4 cellular contexts compared by ENCODE assay signal in the genomic region with DNA sequence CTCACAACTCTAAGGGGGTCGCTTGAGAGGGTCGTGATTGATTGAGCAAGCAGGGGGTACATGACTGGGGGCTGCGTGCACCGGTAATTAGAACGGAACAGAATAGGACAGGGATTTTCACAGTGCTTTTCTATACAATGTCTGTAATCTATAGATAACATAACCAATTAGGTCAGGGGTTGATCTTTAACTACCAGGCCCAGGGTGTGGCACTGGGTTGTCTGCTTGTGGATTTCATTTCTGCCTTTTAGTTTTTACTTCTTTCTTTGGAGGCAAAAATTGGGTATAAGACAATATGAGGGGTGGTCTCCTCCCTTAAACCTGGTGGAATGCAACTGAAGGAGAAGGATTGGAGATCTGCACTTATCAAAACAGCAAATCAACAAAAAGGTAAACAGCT. TPM values are rescaled to one million over a fixed set of nuclear protein-coding genes. Genes with fewer than 3 reads are reported as not detected.
"Had no signal": no experiment of that assay in that cellular context is flagged by ENCODE, and none has a peak within 500 bp of the region (broad histone marks: within the 10 kb centered on the region; RNA-seq: fewer than 3 reads in every experiment).

No MANE protein-coding gene starts in this region.

RNA-seq across cellular contexts. Expression of a gene that starts 30.6 kb away (rescaled TPM):
- total RNA-seq: LHCN-M2, M059J, MCF 10A, NCI-H460 had no signal
